ENCODE assay signal across 8 cellular contexts in genomic region chr1:44377925-44378784, GRCh38. TPM values are rescaled to one million over a fixed set of nuclear protein-coding genes. Genes with fewer than 3 reads are reported as not detected.
DNase-seq lines count a peak whose midpoint lies in the region; ATAC-seq, FAIRE-seq and TF ChIP-seq lines count a peak whose summit lies in the region.

No MANE protein-coding gene starts in this region.

- H3K14ac ChIP-seq in H1 (ENCODE audit: insufficient read length) = no peak overlapping the region

- no peaks in the 10 kb centered on the region for H3K79me2 ChIP-seq in H1 (ENCODE audit: control insufficient read depth in 1 of 2, insufficient read depth in 2 of 2, low read length in 2 of 2)

- peak overlapping the region; percentile 61; the same call in 1 of the 2 replicates for H2BK12ac ChIP-seq in H1 (ENCODE audit: low read depth, low read length)

- DNase-seq in cardiac muscle cell (ENCODE audit: low read depth in 1 of 2, low spot score in 1 of 2) (peak; percentile 75 to 80), cardiac septum (ENCODE audit: low spot score) (no peak), NCI-H2029 treated with DMSO at 0.1 percent for 48 hours (lab: John Stamatoyannopoulos, UW) (peak; percentile 44), H1 (ENCODE audit: low read depth in 1 of 2, low spot score in 2 of 2) (peak in 1 of 2 experiments; percentile 77), mucosa of descending colon (peak in 1 of 3 donors; percentile 63), superior temporal gyrus (ENCODE audit: extremely low spot score) (peak; percentile 88)
- peak; percentile 33 to 44 for DNase-seq in activated CD4-positive, alpha-beta T cell treated with anti-CD3 and anti-CD28 coated beads for 4 hours

- H3K36me3 ChIP-seq in cardiac muscle cell (no peaks in the 10 kb centered on the region), H1 (ENCODE audit: control insufficient read depth in 2 of 4, insufficient read depth in 4 of 4, low read length in 3 of 4) (no peaks in the 10 kb centered on the region), mucosa of descending colon (ENCODE audit: low read depth) (no peaks in the 10 kb centered on the region)

- no peak overlapping the region for H3K23ac ChIP-seq in H1 (ENCODE audit: insufficient read length)

- no peaks in the 10 kb centered on the region for H4K20me1 ChIP-seq in H1 (replicated peaks in 1 of 2; ENCODE audit: control insufficient read depth in 1 of 2, insufficient read depth in 2 of 2, low read length in 2 of 2)

- TF ChIP-seq CTCF in cardiac muscle cell (IDR thresholded peaks at IDR 0.05; ENCODE audit: low read depth, low read length) = peak; percentile 82
- TF ChIP-seq CTCF in H1 (IDR thresholded peaks at IDR 0.05; ENCODE audit: control extremely low read depth in 1 of 3, insufficient read depth in 1 of 3, low read depth in 1 of 3, low read length in 3 of 3) = peak; percentile 54 to 90 (median 84)
- TF ChIP-seq CTCF in mucosa of descending colon (IDR thresholded peaks at IDR 0.05) = peak; percentile 29

- H2AK5ac ChIP-seq in H1 (ENCODE audit: low read depth, low read length) = no peak overlapping the region

- H3K4ac ChIP-seq in H1 (replicated peaks; ENCODE audit: insufficient read length, low read depth, low read length) = no peak overlapping the region

- CTCF ChIA-PET in H1 (lab: Charles Lee; ENCODE audit: partially characterized antibody) = interaction anchor here (0.6 to 12.0 kb wide), 55 partner anchors 11 to 274 kb away, joined by 3 to 112 read pairs (median 5); partner anchors contain the start of gene RNF220

- H2BK20ac ChIP-seq in H1 (ENCODE audit: low read length) = peak overlapping the region; percentile 52; the same call in 1 of the 2 replicates

- no peak overlapping the region for H2AFZ ChIP-seq in H1 (ENCODE audit: low read length)

- no peak overlapping the region for H3K56ac ChIP-seq in H1 (replicated peaks; ENCODE audit: insufficient read length, low read depth, low read length)

- no peaks in the 10 kb centered on the region for H3K79me1 ChIP-seq in H1 (ENCODE audit: low read depth, low read length)

- peak overlapping the region; percentile 33; the same call in 1 of the 2 replicates for H3K18ac ChIP-seq in H1 (ENCODE audit: extremely low read depth, low read length)

- no peak overlapping the region for H3K4me2 ChIP-seq in H1 (ENCODE audit: insufficient read depth in 1 of 2, low read depth in 2 of 2, low read length in 2 of 2)

- ATAC-seq in mucosa of descending colon = no peak
- no peak for ATAC-seq in activated CD4-positive, CD25-positive, alpha-beta regulatory T cell treated with anti-CD3 and anti-CD28 coated beads, Interleukin-2, amount 50 U/mL, for 24 hours

- TF ChIP-seq RAD21 in H1 (IDR thresholded peaks at IDR 0.05 in 1 of 2, conservative IDR thresholded peaks at IDR 0.05 in 1 of 2; ENCODE audit: low read depth in 2 of 2, low read length in 2 of 2) = peak; percentile 91 to 94

- FAIRE-seq in H1 (lab: Jason Lieb, UNC) = peak; percentile 87

- 72% methylated on average over 12 of the region's 12 CpGs; no CpG with 5 or more reads in 1 of the 2 experiments for WGBS in H1 (ENCODE audit: extremely low coverage in 1 of 2, insufficient coverage in 1 of 2, insufficient read length in 1 of 2, insufficient replicate concordance in 2 of 2, low coverage in 1 of 2, low lambda C conversion rate in 2 of 2, missing lambda C conversion rate in 1 of 2), 2 experiments

- H3K23me2 ChIP-seq in H1 (ENCODE audit: low read depth, low read length) = no peaks in the 10 kb centered on the region

- no peak overlapping the region for H4K8ac ChIP-seq in H1 (ENCODE audit: extremely low read depth, insufficient read depth, low read length)

- H2BK120ac ChIP-seq in H1 (replicated peaks; ENCODE audit: low read depth, low read length) = no peak overlapping the region

- H4K91ac ChIP-seq in H1 (replicated peaks; ENCODE audit: insufficient read length, low read length) = peak overlapping the region; percentile 71

- peak overlapping the region; percentile 94; the same call in 1 of the 2 replicates for H2BK15ac ChIP-seq in H1 (ENCODE audit: low read length)

- no peak for TF ChIP-seq EP300 in H1 (IDR thresholded peaks at IDR 0.05; ENCODE audit: borderline replicate concordance in 1 of 2, low read depth in 2 of 2, low read length in 2 of 2)

- H3K4me1 ChIP-seq in cardiac muscle cell (ENCODE audit: low read depth) = peaks cover 9% of the 10 kb centered on the region
- H3K4me1 ChIP-seq in H1 (replicated peaks in 1 of 4; ENCODE audit: control insufficient read depth in 3 of 4, insufficient read depth in 4 of 4, low read length in 3 of 4) = peaks cover 0 to 5% (median 2%) of the 10 kb centered on the region in 4 experiments; a peak in 4 of 7 replicates
- H3K4me1 ChIP-seq in mucosa of descending colon (ENCODE audit: low read depth) = no peaks in the 10 kb centered on the region

- no peak overlapping the region for H3K27ac ChIP-seq in cardiac muscle cell
- H3K27ac ChIP-seq in H1 (ENCODE audit: low read depth, low read length) = no peak overlapping the region

- H3K27me3 ChIP-seq in cardiac muscle cell = peaks cover 10% of the 10 kb centered on the region
- no peaks in the 10 kb centered on the region for H3K27me3 ChIP-seq in H1 (replicated peaks in 1 of 4; ENCODE audit: control insufficient read depth in 3 of 4, extremely low read depth in 1 of 4, insufficient read depth in 3 of 4, low read length in 3 of 4)

- no peak for TF ChIP-seq POLR2A in H1 (IDR thresholded peaks at IDR 0.05; ENCODE audit: control extremely low read depth in 1 of 2, low read depth in 2 of 2, low read length in 2 of 2)

- no peak overlapping the region for H3K9ac ChIP-seq in H1 (replicated peaks in 1 of 4; ENCODE audit: extremely low read depth in 1 of 4, low read depth in 3 of 4, low read length in 3 of 4)

- POLR2A ChIA-PET in H1 (lab: Charles Lee; ENCODE audit: partially characterized antibody) = interaction anchor here (0.6 to 1.9 kb wide), 5 partner anchors 10 to 254 kb away, joined by 3 to 7 read pairs (median 3); no protein-coding TSS in a partner anchor

- H3K4me3 ChIP-seq in cardiac muscle cell (no peak overlapping the region), H1 (ENCODE audit: extremely low read depth in 1 of 4, insufficient read depth in 2 of 4, low read depth in 3 of 4, low read length in 4 of 4) (no peak overlapping the region), mucosa of descending colon (no peak overlapping the region)

- intact Hi-C loops in cardiac septum (cut with DNase I) = loop anchor here (2.0 to 5.0 kb wide), 3 partner anchors 123 to 269 kb away; no protein-coding TSS in a partner anchor
- intact Hi-C loops in mucosa of descending colon (cut with DNase I, micrococcal nuclease) = loop anchor here (5.0 to 10.0 kb wide), 2 partner anchors 214 to 217 kb away; no protein-coding TSS in a partner anchor

- no peak overlapping the region for H4K5ac ChIP-seq in H1 (ENCODE audit: insufficient read length, low read depth, low read length)

- H3K9me3 ChIP-seq in cardiac muscle cell (ENCODE audit: low read depth) = no peaks in the 10 kb centered on the region
- H3K9me3 ChIP-seq in H1 (ENCODE audit: insufficient read depth in 2 of 2, low read depth in 1 of 2, low read length in 1 of 2) = no peaks in the 10 kb centered on the region
- H3K9me3 ChIP-seq in mucosa of descending colon = no peaks in the 10 kb centered on the region

- H2BK5ac ChIP-seq in H1 (ENCODE audit: low read depth, low read length) = peak overlapping the region; percentile 57; the same call in 1 of the 2 replicates

TF ChIP-seq in H1, 55 proteins besides CTCF, POLR2A, EP300 and RAD21 (continues in another document):
- TF ChIP-seq KDM5A (IDR thresholded peaks at IDR 0.05; ENCODE audit: low read length) (no peak), NRF1 (IDR thresholded peaks at IDR 0.05; ENCODE audit: low read depth, low read length) (no peak), CBX5 (IDR thresholded peaks at IDR 0.05; ENCODE audit: low read depth, low read length) (no peak), TEAD4 (IDR thresholded peaks at IDR 0.05; ENCODE audit: low read depth, low read length) (no peak), CTBP2 (IDR thresholded peaks at IDR 0.05; ENCODE audit: borderline replicate concordance, insufficient read depth, insufficient read length, low read length) (no peak), TCF12 (IDR thresholded peaks at IDR 0.05; ENCODE audit: low read depth, low read length) (no peak), SRF (IDR thresholded peaks at IDR 0.05; ENCODE audit: low read depth, low read length) (no peak), SAP30 (IDR thresholded peaks at IDR 0.05; ENCODE audit: insufficient read depth, insufficient replicate concordance, low read length) (no peak), NANOG (IDR thresholded peaks at IDR 0.05; ENCODE audit: insufficient read depth, low read depth, low read length, poor library complexity, severe bottlenecking) (no peak), CHD2 (IDR thresholded peaks at IDR 0.05; ENCODE audit: low read length) (no peak), RXRA (IDR thresholded peaks at IDR 0.05; ENCODE audit: insufficient read depth, low read depth, low read length) (no peak)

RNA-seq across cellular contexts. Expression of gene ERI3, which starts 23.1 kb away (rescaled TPM):
- total RNA-seq in cardiac muscle cell (92.1 and 111 TPM in 2 replicates), cardiac septum (45.0 TPM), mucosa of descending colon (10 to 100 TPM; 35.6 to 42.1 (median 36.4) TPM)
- polyA plus RNA-seq in cardiac muscle cell (151 and 152 TPM in 2 replicates), H1 (2011; rRNA removed) (199 and 221 TPM in 2 replicates)
- 81.1 and 85.7 TPM in 2 replicates for total RNA-seq in H1 (2021; fragmentation: NEBNext Ultra II Directional; extraction: Animal tissue kit (Norgen Biotek cat#: 25700))
- polyA plus RNA-seq in H1 (2011; cell fraction: cytosol; rRNA removed) = 121 TPM
- 108 TPM for polyA plus RNA-seq in H1 (2011; cell fraction: nucleus; rRNA removed)
- polyA plus RNA-seq in H1 (2012, experiment 1 of 2) = 68.3 to 112 TPM (median 99.9 TPM) in 4 replicates
- 126 TPM for polyA plus RNA-seq in H1 (2012, experiment 2 of 2)
- 54.4 TPM for polyA plus RNA-seq in H1 (2013, experiment 1 of 2)
- 55.8 TPM for polyA plus RNA-seq in H1 (2013, experiment 2 of 2)
- polyA minus RNA-seq in H1 (2011; rRNA and poly(A)+ RNA removed) = 69.3 and 79.6 TPM in 2 replicates
- 70.6 TPM for polyA minus RNA-seq in H1 (2011; cell fraction: cytosol; rRNA and poly(A)+ RNA removed)
- 49.2 TPM for polyA minus RNA-seq in H1 (2011; cell fraction: nucleus; rRNA and poly(A)+ RNA removed)

RNA-seq across cellular contexts. Expression of gene RNF220, which starts 26.9 kb away (rescaled TPM):
- total RNA-seq in cardiac muscle cell = 103 and 142 TPM in 2 replicates
- 57.6 and 72.3 TPM in 2 replicates for polyA plus RNA-seq in cardiac muscle cell
- total RNA-seq in cardiac septum = 45.6 TPM
- 123 and 127 TPM in 2 replicates for total RNA-seq in H1 (2021; fragmentation: NEBNext Ultra II Directional; extraction: Animal tissue kit (Norgen Biotek cat#: 25700))
- polyA plus RNA-seq in H1 (2011; rRNA removed) = 160 and 165 TPM in 2 replicates
- polyA plus RNA-seq in H1 (2011; cell fraction: cytosol; rRNA removed) = 144 TPM
- 173 TPM for polyA plus RNA-seq in H1 (2011; cell fraction: nucleus; rRNA removed)
- polyA plus RNA-seq in H1 (2012, experiment 1 of 2) = 101 to 164 TPM (median 152 TPM) in 4 replicates
- 105 TPM for polyA plus RNA-seq in H1 (2012, experiment 2 of 2)
- 93.4 TPM for polyA plus RNA-seq in H1 (2013, experiment 1 of 2)
- 89.5 TPM for polyA plus RNA-seq in H1 (2013, experiment 2 of 2)
- polyA minus RNA-seq in H1 (2011; rRNA and poly(A)+ RNA removed) = 86.4 and 97.4 TPM in 2 replicates
- 44.8 TPM for polyA minus RNA-seq in H1 (2011; cell fraction: cytosol; rRNA and poly(A)+ RNA removed)
- polyA minus RNA-seq in H1 (2011; cell fraction: nucleus; rRNA and poly(A)+ RNA removed) = 86.8 TPM
- total RNA-seq in mucosa of descending colon = 10 to 100 TPM; 61.9 to 83.9 (median 72.7) TPM

Comparison
In these comparisons a context has a peak if more than half of its experiments do, and no peak if none do; other contexts are left out.
1. CTCF ChIP-seq: peak in every context shown above with its lines; median percentile 84 in H1; 82 in cardiac muscle cell; 29 in mucosa of descending colon.